8 cellular contexts compared by ENCODE assay signal in the genomic region with DNA sequence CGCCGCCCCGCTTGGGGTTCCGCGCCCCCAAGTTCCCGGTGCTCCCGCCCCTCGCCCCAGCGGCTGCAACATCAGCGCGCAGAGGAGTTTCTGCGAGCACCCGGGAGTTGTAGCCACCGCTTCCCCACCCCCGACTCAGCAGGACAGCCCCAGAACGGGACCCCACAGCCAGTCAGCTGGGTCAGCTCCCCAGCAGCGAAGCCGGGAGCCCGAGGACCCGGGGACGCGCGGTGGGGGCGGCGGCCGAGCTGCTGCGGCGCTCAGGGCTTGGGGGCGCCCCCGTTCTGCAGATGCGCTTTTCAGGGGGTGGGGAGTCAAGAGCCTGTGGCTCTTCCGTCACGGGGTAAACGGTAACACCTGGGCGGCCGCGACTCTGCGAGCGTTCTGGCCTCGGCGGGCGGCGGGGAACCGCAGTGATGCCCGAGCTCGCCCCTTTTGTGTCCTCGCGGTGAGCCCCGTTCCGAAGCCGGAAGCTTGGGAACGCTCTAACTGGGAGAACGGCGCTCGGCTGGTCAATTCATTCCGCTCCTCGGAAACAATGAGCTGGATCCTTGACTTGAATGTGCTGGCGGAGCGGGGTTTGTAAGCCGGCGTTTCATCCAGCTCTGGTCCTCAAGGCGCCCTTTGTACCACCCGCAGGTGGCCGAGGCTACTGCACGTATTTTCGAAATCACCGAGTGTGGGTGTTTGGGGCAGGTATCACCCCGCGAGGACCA. TPM values are rescaled to one million over a fixed set of nuclear protein-coding genes. Genes with fewer than 3 reads are reported as not detected.
A peak's percentile ranks its signal among the peaks of the same experiment; 100 is the strongest.
DNase-seq lines count a peak whose midpoint lies in the region; ATAC-seq and TF ChIP-seq lines count a peak whose summit lies in the region.

No MANE protein-coding gene starts in this region.

- in situ Hi-C loops in G401 (cut with HindIII; ENCODE audit: low sequenced_read_pairs) = no loop called here
- in situ Hi-C loops in astrocyte of the cerebellum (cut with HindIII; ENCODE audit: low sequenced_read_pairs) = no loop called here
- in situ Hi-C loops in gastrocnemius medialis (cut with MboI; ENCODE audit: low sequenced_read_pairs in 4 of 4) = no loop called here

- H3K36me3 ChIP-seq in GM23338 (ENCODE audit: insufficient read depth) (no peaks in the 10 kb centered on the region), gastrocnemius medialis (no peaks in the 10 kb centered on the region)

- H3K27me3 Mint-ChIP-seq in GM23338 (ENCODE audit: insufficient read depth, low read depth, poor library complexity) = peaks cover 39% of the 10 kb centered on the region
- H3K27me3 Mint-ChIP-seq in T-helper 2 cell treated with Interferon-gamma antibody and Interleukin-4, amounts not matched to agents 5 μg/mL and 100 μg/mL, for 36 hours (ENCODE audit: low read depth) = peaks cover 71% of the 10 kb centered on the region

- peak overlapping the region; percentile 92 for H3K4me3 Mint-ChIP-seq in GM23338
- H3K4me3 Mint-ChIP-seq in T-helper 2 cell treated with Interferon-gamma antibody and Interleukin-4, amounts not matched to agents 5 μg/mL and 100 μg/mL, for 36 hours = peak overlapping the region; percentile 76

- H3K27me3 ChIP-seq in GM23338 (ENCODE audit: insufficient read depth) (peaks cover 62% of the 10 kb centered on the region), gastrocnemius medialis (peaks cover 7 to 31% (median 19%) of the 10 kb centered on the region in 3 donors)

- ATAC-seq in GM23338 = peak; percentile 77
- peak; percentile 39 to 56 for ATAC-seq in gastrocnemius medialis

- H3K4me1 Mint-ChIP-seq in GM23338 = peaks cover 9% of the 10 kb centered on the region; the same call in 2 of the 3 replicates
- peaks cover 2% of the 10 kb centered on the region for H3K4me1 Mint-ChIP-seq in T-helper 2 cell treated with Interferon-gamma antibody and Interleukin-4, amounts not matched to agents 5 μg/mL and 100 μg/mL, for 36 hours (ENCODE audit: low read depth)

- no peak overlapping the region for H3K27ac Mint-ChIP-seq in GM23338
- no peak overlapping the region for H3K27ac Mint-ChIP-seq in T-helper 2 cell treated with Interferon-gamma antibody and Interleukin-4, amounts not matched to agents 5 μg/mL and 100 μg/mL, for 36 hours

- no peak for TF ChIP-seq POLR2A in gastrocnemius medialis (IDR thresholded peaks at IDR 0.05)

- H3K4me3 ChIP-seq in GM23338 (peak overlapping the region; percentile 80), astrocyte of the cerebellum (ENCODE audit: low read depth, low read length) (peak overlapping the region; percentile 74), gastrocnemius medialis (peak overlapping the region; percentile 59 to 69 (median 64))

- H3K79me2 ChIP-seq in GM23338 (replicated peaks; ENCODE audit: insufficient read depth) = no peaks in the 10 kb centered on the region

- DNase-seq in G401 (ENCODE audit: low spot score) = peak; percentile 50
- DNase-seq in GM23338 (ENCODE audit: low spot score) = peak; percentile 95
- peak; percentile 73 for DNase-seq in T-helper 2 cell treated with Interferon-gamma antibody and Interleukin-4, amounts not matched to agents 5 μg/mL and 100 μg/mL, for 36 hours (ENCODE audit: low spot score)
- peak; percentile 79 for DNase-seq in astrocyte of the cerebellum (ENCODE audit: low read depth)
- DNase-seq in iPS DF 4.7 (ENCODE audit: extremely low read depth, low spot score) = peak; percentile 41
- peak; percentile 5 to 18 for DNase-seq in gastrocnemius medialis
- DNase-seq in GDM1 (lab: John Stamatoyannopoulos, UW) = no peak

- H3K9me3 Mint-ChIP-seq in GM23338 = no peaks in the 10 kb centered on the region; the same call in 2 of the 3 replicates
- no peaks in the 10 kb centered on the region for H3K9me3 Mint-ChIP-seq in T-helper 2 cell treated with Interferon-gamma antibody and Interleukin-4, amounts not matched to agents 5 μg/mL and 100 μg/mL, for 36 hours

- intact Hi-C loops in gastrocnemius medialis (cut with DNase I; ENCODE audit: low total_unique reads) = loop anchor here (10.0 kb wide), 1 partner anchor 214 kb away; no protein-coding TSS in a partner anchor

- H3F3A ChIP-seq in GM23338 (replicated peaks; ENCODE audit: low read depth) = 0 out of 2 replicates have a peak, but pooled peaks cover 6% of the 10 kb centered on the region

- TF ChIP-seq CTCF in GM23338 (conservative IDR thresholded peaks at IDR 0.05; ENCODE audit: low read depth in 2 of 2) (peak; percentile 30 to 43; a peak in 3 of 4 replicates), LNCAP (IDR thresholded peaks at IDR 0.05) (peak; percentile 54), astrocyte of the cerebellum (IDR thresholded peaks at IDR 0.05; ENCODE audit: low read depth, low read length, missing control alignments) (peak; percentile 67), gastrocnemius medialis (IDR thresholded peaks at IDR 0.05 in 4 of 5, conservative IDR thresholded peaks at IDR 0.05 in 1 of 5) (peak in 2 of 5 experiments; percentile 37 to 38)

- peaks cover 7% of the 10 kb centered on the region; the same call in 1 of the 2 replicates for H3K4me1 ChIP-seq in GM23338 (ENCODE audit: insufficient read depth)
- H3K4me1 ChIP-seq in gastrocnemius medialis = peaks cover 3 to 5% of the 10 kb centered on the region in 2 donors

- no peak overlapping the region for H3K27ac ChIP-seq in GM23338 (ENCODE audit: low read depth)
- H3K27ac ChIP-seq in gastrocnemius medialis = peak overlapping the region; percentile 58 to 77 (median 64)

- no peaks in the 10 kb centered on the region for H3K9me3 ChIP-seq in gastrocnemius medialis

- H3K4me2 ChIP-seq in GM23338 = peak overlapping the region; percentile 80

- H3K36me3 Mint-ChIP-seq in GM23338 (ENCODE audit: low read depth) = no peaks in the 10 kb centered on the region
- H3K36me3 Mint-ChIP-seq in T-helper 2 cell treated with Interferon-gamma antibody and Interleukin-4, amounts not matched to agents 5 μg/mL and 100 μg/mL, for 36 hours (ENCODE audit: low read depth) = no peaks in the 10 kb centered on the region

- H2AFZ ChIP-seq in GM23338 = peak overlapping the region; percentile 93

- H4K20me1 ChIP-seq in GM23338 (replicated peaks; ENCODE audit: insufficient read depth) = no peaks in the 10 kb centered on the region

- no peaks in the 10 kb centered on the region for H3K9me2 ChIP-seq in GM23338 (ENCODE audit: insufficient read depth)

TF ChIP-seq in GM23338, 12 proteins besides CTCF, POLR2A, EP300 and RAD21 (continues in another document):
- TF ChIP-seq ZNF462 (CRISPR knock-in tag; IDR thresholded peaks at IDR 0.05) (no peak), ZNF114 (CRISPR knock-in tag; IDR thresholded peaks at IDR 0.05) (no peak)

RNA-seq across cellular contexts. Expression of gene PLEKHG1, which starts 0.8 kb away (rescaled TPM):
- not detected in 2 replicates for total RNA-seq in G401 (2014; rRNA removed; shearing (Covaris generic))
- 1.0 and 2.5 TPM in 2 replicates for total RNA-seq in GM23338 (2014; rRNA removed; shearing (Covaris generic))
- 0.64 and 0.89 TPM in 2 replicates for polyA plus RNA-seq in GM23338 (2016; fragmentation: Nextera tagmentation; extraction: Ambion mirVana)
- 1 to 10 TPM; 2.3 to 7.7 (median 4.4) TPM for total RNA-seq in gastrocnemius medialis
